9 cellular contexts compared by ENCODE assay signal in genomic region chr12:54195736-54196347, GRCh38. TPM values are rescaled to one million over a fixed set of nuclear protein-coding genes. Genes with fewer than 3 reads are reported as not detected.
DNase-seq lines count a peak whose midpoint lies in the region; ATAC-seq, FAIRE-seq and TF ChIP-seq lines count a peak whose summit lies in the region.
"Had no signal": no experiment of that assay in that cellular context is flagged by ENCODE, and none has a peak within 500 bp of the region (broad histone marks: within the 10 kb centered on the region; RNA-seq: fewer than 3 reads in every experiment).

No MANE protein-coding gene starts in this region.

- no peak for ATAC-seq in sciatic nerve

- BruUV-seq in endothelial cell of umbilical vein (replicated peaks; lab: Mats Ljungman, UMichigan): no TSS peak

- no peak overlapping the region for H3K27ac ChIP-seq in OCI-LY1 (ENCODE audit: low read depth, low read length, poor library complexity, severe bottlenecking)
- H3K27ac ChIP-seq in endothelial cell of umbilical vein (ENCODE audit: insufficient read depth, low read depth, low read length): no peak overlapping the region
- no peak overlapping the region for H3K27ac ChIP-seq in tibial nerve

- POLR2A ChIA-PET in endothelial cell of umbilical vein (lab: Charles Lee): no interaction called here

- WGBS in tibial nerve, 2 donors: 15 to 23% methylated on average over 17 of the region's 17 CpGs

- intact Hi-C loops in endothelial cell of umbilical vein (cut with micrococcal nuclease) (no loop called here), sciatic nerve (cut with DNase I) (loop anchor here (2.0 kb wide), 1 partner anchor 169 kb away; no protein-coding TSS in a partner anchor)

- H3K9me1 ChIP-seq in endothelial cell of umbilical vein (replicated peaks; ENCODE audit: control insufficient read depth, extremely low read depth, insufficient read depth, low read length): no peaks in the 10 kb centered on the region

- H3K27me3 ChIP-seq in OCI-LY1 (ENCODE audit: insufficient read depth, low read length): peaks cover 7% of the 10 kb centered on the region; the same call in 1 of the 2 replicates
- peaks cover 35 to 47% of the 10 kb centered on the region in 2 experiments for H3K27me3 ChIP-seq in endothelial cell of umbilical vein (ENCODE audit: control insufficient read depth in 2 of 2, insufficient read depth in 2 of 2, low read length in 2 of 2)
- H3K27me3 ChIP-seq in tibial nerve: peaks cover 0 to 10% of the 10 kb centered on the region in 2 donors

- H3K4me1 ChIP-seq in OCI-LY1 (ENCODE audit: insufficient read depth, low read length, severe bottlenecking): peaks cover 25% of the 10 kb centered on the region
- H3K4me1 ChIP-seq in endothelial cell of umbilical vein (ENCODE audit: control insufficient read depth, extremely low read depth, insufficient read depth, low read length): no peaks in the 10 kb centered on the region
- H3K4me1 ChIP-seq in tibial nerve: peaks cover 0 to 34% (median 11%) of the 10 kb centered on the region in 4 donors

- no peak for FAIRE-seq in endothelial cell of umbilical vein (lab: Jason Lieb, UNC)

- no peaks in the 10 kb centered on the region for H4K20me1 ChIP-seq in OCI-LY1 (ENCODE audit: insufficient read depth, low read length)
- no peaks in the 10 kb centered on the region for H4K20me1 ChIP-seq in endothelial cell of umbilical vein (replicated peaks; ENCODE audit: control insufficient read depth, extremely low read depth, insufficient read depth, low read length)

- dilution Hi-C loops in endothelial cell of umbilical vein (cut with MboI; ENCODE audit: extremely low pct_ligation_motif_present, low sequenced_read_pairs): no loop called here

- DNase-seq in HCEC 1CT: peak; percentile 55
- DNase-seq in endothelial cell of umbilical vein (ENCODE audit: low read depth, low spot score): peak; percentile 39
- peak; percentile 34 for DNase-seq in retinal pigment epithelial cell (ENCODE audit: low read depth)
- DNase-seq in NCI-H2029 treated with DMSO at 0.1 percent for 48 hours (lab: John Stamatoyannopoulos, UW): no peak
- no peak for DNase-seq in activated CD4-positive, alpha-beta T cell treated with anti-CD3 and anti-CD28 coated beads for 1 hour
- no peak for DNase-seq in sciatic nerve (ENCODE audit: low spot score)
- no peak for DNase-seq in tibial nerve (ENCODE audit: low spot score in 2 of 2)
- DNase-seq: SW 1271 had no signal

- TF ChIP-seq POLR2A in endothelial cell of umbilical vein (IDR thresholded peaks at IDR 0.05; ENCODE audit: low read depth, low read length) (no peak), tibial nerve (IDR thresholded peaks at IDR 0.05) (no peak)

- H3K9me2 ChIP-seq in OCI-LY1 (ENCODE audit: low read depth, low read length): no peaks in the 10 kb centered on the region

- H3K9me3 ChIP-seq in OCI-LY1 (ENCODE audit: low read length): no peaks in the 10 kb centered on the region
- no peaks in the 10 kb centered on the region for H3K9me3 ChIP-seq in endothelial cell of umbilical vein (replicated peaks; ENCODE audit: control insufficient read depth, insufficient read depth, low read length)
- H3K9me3 ChIP-seq in tibial nerve: no peaks in the 10 kb centered on the region

- CTCF ChIA-PET in endothelial cell of umbilical vein (lab: Charles Lee): interaction anchor here (8.5 to 15.7 kb wide), 2 partner anchors 12 to 186 kb away, joined by 108 to 616 read pairs; partner anchors contain the start of gene HOXC8

- H3K9ac ChIP-seq in OCI-LY1 (ENCODE audit: low read length) (no peak overlapping the region), endothelial cell of umbilical vein (replicated peaks; ENCODE audit: extremely low read depth, insufficient read depth, low read length) (no peak overlapping the region)

- no peaks in the 10 kb centered on the region for H3F3A ChIP-seq in OCI-LY1 (ENCODE audit: insufficient read depth, low read length)

- H3K4me3 ChIP-seq in OCI-LY1 (ENCODE audit: low read depth, low read length, poor library complexity, severe bottlenecking) (peak overlapping the region; percentile 37), endothelial cell of umbilical vein (replicated peaks in 1 of 3; ENCODE audit: insufficient read depth in 1 of 3, low read depth in 1 of 3, low read length in 3 of 3) (no peak overlapping the region), retinal pigment epithelial cell (ENCODE audit: low read length) (peak overlapping the region; percentile 13), tibial nerve (no peak overlapping the region)

- H3K4me2 ChIP-seq in OCI-LY1 (ENCODE audit: low read length) (peak overlapping the region; percentile 37; the same call in 1 of the 2 replicates), endothelial cell of umbilical vein (ENCODE audit: insufficient read depth, low read length) (no peak overlapping the region)

- no peak for TF ChIP-seq EP300 in tibial nerve (IDR thresholded peaks at IDR 0.05)

- H3K36me3 ChIP-seq in OCI-LY1 (ENCODE audit: insufficient read depth, low read length): no peaks in the 10 kb centered on the region
- H3K36me3 ChIP-seq in endothelial cell of umbilical vein (ENCODE audit: control insufficient read depth in 2 of 2, extremely low read depth in 1 of 2, insufficient read depth in 2 of 2, low read length in 2 of 2): no peaks in the 10 kb centered on the region
- H3K36me3 ChIP-seq in tibial nerve: no peaks in the 10 kb centered on the region

- no peak for TF ChIP-seq CTCF in OCI-LY1 (IDR thresholded peaks at IDR 0.05; ENCODE audit: low read length)
- TF ChIP-seq CTCF in endothelial cell of umbilical vein (IDR thresholded peaks at IDR 0.05; ENCODE audit: extremely low read depth in 1 of 2, insufficient read depth in 1 of 2, low read depth in 1 of 2, low read length in 2 of 2): no peak
- no peak for TF ChIP-seq CTCF in retinal pigment epithelial cell (conservative IDR thresholded peaks at IDR 0.05; ENCODE audit: low read depth, low read length)
- TF ChIP-seq CTCF in tibial nerve (IDR thresholded peaks at IDR 0.05): no peak

- no peaks in the 10 kb centered on the region for H3K79me2 ChIP-seq in OCI-LY1 (ENCODE audit: insufficient read depth, low read length)
- no peaks in the 10 kb centered on the region for H3K79me2 ChIP-seq in endothelial cell of umbilical vein (ENCODE audit: control insufficient read depth, insufficient read depth, low read length)

- no peak overlapping the region for H2AFZ ChIP-seq in OCI-LY1 (ENCODE audit: low read length)
- no peak overlapping the region for H2AFZ ChIP-seq in endothelial cell of umbilical vein (ENCODE audit: low read depth, low read length)

TF ChIP-seq in endothelial cell of umbilical vein, 7 proteins besides CTCF, POLR2A, EP300 and RAD21:
- TF ChIP-seq EZH2 (IDR thresholded peaks at IDR 0.05; ENCODE audit: borderline replicate concordance, low read depth, low read length, severe bottlenecking): peak; percentile 35
- no peak for TF ChIP-seq POLR2AphosphoS5 (IDR thresholded peaks at IDR 0.05; ENCODE audit: insufficient read depth, low read depth, low read length)

RNA-seq across cellular contexts. Expression of gene SMUG1, which starts 7.1 kb away (rescaled TPM):
- total RNA-seq in endothelial cell of umbilical vein (17.5 and 17.8 TPM in 2 replicates), sciatic nerve (25.3 TPM), tibial nerve (10 to 100 TPM; 31.5 to 55.5 (median 36.3) TPM)
- 36.4 and 41.6 TPM in 2 replicates for polyA plus RNA-seq in endothelial cell of umbilical vein
- polyA plus RNA-seq in endothelial cell of umbilical vein (2011; cell fraction: cytosol; rRNA removed): 27.2 and 34.6 TPM in 2 replicates
- polyA plus RNA-seq in endothelial cell of umbilical vein (2011; cell fraction: nucleus; rRNA removed): 13.7 and 21.1 TPM in 2 replicates
- polyA plus RNA-seq in endothelial cell of umbilical vein (2012): 25.5 and 27.6 TPM in 2 replicates
- 17.1 and 17.2 TPM in 2 replicates for polyA minus RNA-seq in endothelial cell of umbilical vein
- polyA minus RNA-seq in endothelial cell of umbilical vein (2011; cell fraction: cytosol; rRNA and poly(A)+ RNA removed): 21.1 TPM
- 8.3 and 11.8 TPM in 2 replicates for polyA minus RNA-seq in endothelial cell of umbilical vein (2011; cell fraction: nucleus; rRNA and poly(A)+ RNA removed)

Comparison
In these comparisons a context has a peak if more than half of its experiments do, and no peak if none do; other contexts are left out.
1. DNase-seq: peak in HCEC 1CT (single experiment), endothelial cell of umbilical vein (single experiment) and retinal pigment epithelial cell (single experiment); none in NCI-H2029 treated with DMSO at 0.1 percent for 48 hours (single experiment), activated CD4-positive, alpha-beta T cell treated with anti-CD3 and anti-CD28 coated beads for 1 hour (single experiment), sciatic nerve (single experiment) and tibial nerve (0 of 2).
2. H3K4me3 ChIP-seq: peak in OCI-LY1 (single experiment) and retinal pigment epithelial cell (single experiment); none in endothelial cell of umbilical vein (0 of 3) and tibial nerve (0 of 4).